ENCODE assay signal across 1 cellular context in genomic region chr19:1513492-1514294, GRCh38.
TF ChIP-seq lines count a peak whose summit lies in the region.

No MANE protein-coding gene starts in this region.

TF ChIP-seq in K562, 482 proteins besides CTCF, POLR2A, EP300 and RAD21 (continued from another document):
- TF ChIP-seq PATZ1 (CRISPR knock-in tag; IDR thresholded peaks at IDR 0.05; ENCODE audit: borderline replicate concordance) (no peak), SREBF2 (CRISPR knock-in tag; IDR thresholded peaks at IDR 0.05) (no peak), E2F8 (IDR thresholded peaks at IDR 0.05; ENCODE audit: low read depth, partially characterized antibody) (peak; percentile 30), ZNF740 (CRISPR knock-in tag; IDR thresholded peaks at IDR 0.05) (0 out of 2 replicates have a peak, but pooled peaks have one; percentile 47), ZNF740 (tag; IDR thresholded peaks at IDR 0.05) (no peak), CBFA2T3 (IDR thresholded peaks at IDR 0.05) (no peak), ZNF3 (CRISPR knock-in tag; IDR thresholded peaks at IDR 0.05) (no peak), ZNF764 (CRISPR knock-in tag; IDR thresholded peaks at IDR 0.05; ENCODE audit: low read depth) (no peak), ZNF263 (CRISPR knock-in tag; IDR thresholded peaks at IDR 0.05; ENCODE audit: borderline replicate concordance) (peak; percentile 57; the same call in 1 of the 2 replicates), FOSL1 (tag; conservative IDR thresholded peaks at IDR 0.05) (no peak)
- TF ChIP-seq, protein P1, sequence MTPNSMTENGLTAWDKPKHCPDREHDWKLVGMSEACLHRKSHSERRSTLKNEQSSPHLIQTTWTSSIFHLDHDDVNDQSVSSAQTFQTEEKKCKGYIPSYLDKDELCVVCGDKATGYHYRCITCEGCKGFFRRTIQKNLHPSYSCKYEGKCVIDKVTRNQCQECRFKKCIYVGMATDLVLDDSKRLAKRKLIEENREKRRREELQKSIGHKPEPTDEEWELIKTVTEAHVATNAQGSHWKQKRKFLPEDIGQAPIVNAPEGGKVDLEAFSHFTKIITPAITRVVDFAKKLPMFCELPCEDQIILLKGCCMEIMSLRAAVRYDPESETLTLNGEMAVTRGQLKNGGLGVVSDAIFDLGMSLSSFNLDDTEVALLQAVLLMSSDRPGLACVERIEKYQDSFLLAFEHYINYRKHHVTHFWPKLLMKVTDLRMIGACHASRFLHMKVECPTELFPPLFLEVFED (CRISPR knock-in tag; conservative IDR thresholded peaks at IDR 0.05), result no peak
